In the genomic region with DNA sequence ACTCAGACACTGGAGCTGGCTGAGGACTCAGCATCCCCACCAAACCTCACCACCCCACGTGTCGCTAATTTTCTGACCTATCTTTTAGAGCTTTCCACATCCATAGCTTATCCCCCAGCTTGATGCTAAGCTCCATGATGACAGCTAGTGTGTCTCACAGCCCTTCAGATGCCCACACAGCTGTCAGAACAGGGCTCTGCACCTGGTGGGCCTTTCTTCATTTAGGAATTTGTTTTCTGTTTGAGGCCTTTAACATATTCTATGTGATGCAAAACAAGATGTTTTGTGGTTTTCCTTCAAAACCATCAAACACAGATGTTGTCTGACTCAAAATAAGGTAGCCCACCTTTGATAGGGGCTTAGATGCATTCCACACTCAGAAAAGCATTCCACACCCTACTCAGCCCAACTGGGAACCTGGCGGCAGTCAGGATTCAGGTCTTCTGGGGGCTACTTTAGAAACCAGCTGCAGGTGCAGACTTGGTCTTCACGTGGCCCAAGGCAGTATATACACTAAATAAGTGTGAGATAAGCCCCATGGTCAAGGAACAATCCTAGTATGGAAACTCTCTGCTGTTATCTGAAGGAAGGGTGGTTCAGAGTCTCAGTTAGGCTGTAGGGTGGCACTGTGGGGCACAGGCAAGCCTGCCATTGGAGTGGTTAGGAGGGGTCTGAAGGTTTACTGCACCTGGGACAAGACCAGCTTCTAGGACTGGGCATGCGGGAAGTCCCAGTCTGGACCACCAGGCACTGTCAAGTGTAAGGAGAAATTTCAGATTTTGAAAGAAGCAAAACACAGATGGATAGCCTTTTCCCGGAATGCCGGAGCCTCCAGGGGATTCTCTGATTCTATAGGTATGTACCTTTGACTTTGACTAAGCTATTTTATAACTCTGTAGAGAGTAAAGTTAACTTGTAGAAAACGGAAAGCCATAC, we compare ENCODE assay signal across 39 cellular contexts. TPM values are rescaled to one million over a fixed set of nuclear protein-coding genes. Genes with fewer than 3 reads are reported as not detected.
DNase-seq lines count a peak whose midpoint lies in the region; ATAC-seq and TF ChIP-seq lines count a peak whose summit lies in the region.
"Had no signal": no experiment of that assay in that cellular context is flagged by ENCODE, and none has a peak within 500 bp of the region (broad histone marks: within the 10 kb centered on the region; RNA-seq: fewer than 3 reads in every experiment).

No MANE protein-coding gene starts in this region.

- H2AFZ ChIP-seq in MM.1S (ENCODE audit: low read length), result peak overlapping the region; percentile 10; the same call in 1 of the 2 replicates

- 83% methylated on average over 8 of the region's 8 CpGs for WGBS in esophagus muscularis mucosa
- WGBS in thymus, result 70% methylated on average over 8 of the region's 8 CpGs

- peaks cover 20% of the 10 kb centered on the region for H3F3A ChIP-seq in MM.1S (ENCODE audit: insufficient read depth, low read length)

- no peaks in the 10 kb centered on the region for H3K9me3 Mint-ChIP-seq in type B pancreatic cell
- H3K9me3 Mint-ChIP-seq: activated CD4-positive, alpha-beta memory T cell treated with anti-CD3 and anti-CD28 coated beads, Interleukin-2, amount 10 ng/mL, durations not matched to agents 7 days and 5 days; activated naive CD4-positive, alpha-beta T cell treated with anti-CD3 and anti-CD28 coated beads, Interleukin-2, amount 50 U/mL, for 72 hours; CD4-positive, alpha-beta memory T cell; stimulated activated naive B cell treated with anti-CD40 and anti-IgM and Interleukin-4, amounts not matched to agents 10 μg/mL and 1 μg/mL and 100 μg/mL, for 72 hours had no signal

- no peak overlapping the region for H3K4me3 Mint-ChIP-seq in type B pancreatic cell
- H3K4me3 Mint-ChIP-seq: activated CD4-positive, alpha-beta memory T cell treated with anti-CD3 and anti-CD28 coated beads, Interleukin-2, amount 10 ng/mL, durations not matched to agents 7 days and 5 days; CD4-positive, alpha-beta memory T cell; stimulated activated naive B cell treated with anti-CD40 and anti-IgM and Interleukin-4, amounts not matched to agents 10 μg/mL and 1 μg/mL and 100 μg/mL, for 72 hours had no signal

- no peaks in the 10 kb centered on the region for H3K9me3 ChIP-seq in MM.1S (replicated peaks; ENCODE audit: insufficient read depth, low read length)
- H3K9me3 ChIP-seq in esophagus muscularis mucosa, result no peaks in the 10 kb centered on the region
- no peaks in the 10 kb centered on the region for H3K9me3 ChIP-seq in thymus (ENCODE audit: control insufficient read depth)
- H3K9me3 ChIP-seq: colonic mucosa, heart right ventricle, Peyer's patch, SJSA1, suprapubic skin had no signal

- H3K27me3 ChIP-seq in MM.1S (replicated peaks; ENCODE audit: insufficient read depth, low read length) (no peaks in the 10 kb centered on the region), esophagus muscularis mucosa (peaks cover 0 to 9% (median 0%) of the 10 kb centered on the region in 4 donors), thymus (ENCODE audit: control insufficient read depth, insufficient read depth) (no peaks in the 10 kb centered on the region)
- H3K27me3 ChIP-seq: colonic mucosa, foreskin keratinocyte, heart right ventricle, Peyer's patch, SJSA1, suprapubic skin had no signal

- no peaks in the 10 kb centered on the region for H3K79me2 ChIP-seq in MM.1S (ENCODE audit: low read length)

- no peak overlapping the region for H3K27ac Mint-ChIP-seq in type B pancreatic cell
- H3K27ac Mint-ChIP-seq: activated CD4-positive, alpha-beta memory T cell treated with anti-CD3 and anti-CD28 coated beads, Interleukin-2, amount 10 ng/mL, durations not matched to agents 7 days and 5 days; stimulated activated naive B cell treated with anti-CD40 and anti-IgM and Interleukin-4, amounts not matched to agents 10 μg/mL and 1 μg/mL and 100 μg/mL, for 72 hours had no signal

- no peak for ATAC-seq in esophagus mucosa
- ATAC-seq: activated naive CD4-positive, alpha-beta T cell treated with anti-CD3 and anti-CD28 coated beads, Interleukin-2, amount 50 U/mL, for 72 hours; HCT116; heart right ventricle; left cardiac atrium; sciatic nerve; stimulated activated naive B cell treated with anti-CD40 and anti-IgM and Interleukin-4, amounts not matched to agents 10 μg/mL and 1 μg/mL and 100 μg/mL, for 72 hours had no signal

- H3K4me2 ChIP-seq in MM.1S (ENCODE audit: low read depth, low read length), result 0 out of 2 replicates have a peak overlapping the region, but pooled peaks have one; percentile 6

- peaks cover 11% of the 10 kb centered on the region for H3K27me3 Mint-ChIP-seq in type B pancreatic cell

- TF ChIP-seq CTCF in MM.1S (IDR thresholded peaks at IDR 0.05; ENCODE audit: low read length), result no peak
- TF ChIP-seq CTCF in esophagus muscularis mucosa (IDR thresholded peaks at IDR 0.05), result no peak
- no peak for TF ChIP-seq CTCF in type B pancreatic cell (conservative IDR thresholded peaks at IDR 0.05)

- H3K4me1 Mint-ChIP-seq in type B pancreatic cell (ENCODE audit: unreplicated experiment), result no peaks in the 10 kb centered on the region

- H3K36me3 Mint-ChIP-seq in type B pancreatic cell, result no peaks in the 10 kb centered on the region
- H3K36me3 Mint-ChIP-seq: activated naive CD4-positive, alpha-beta T cell treated with anti-CD3 and anti-CD28 coated beads, Interleukin-2, amount 50 U/mL, for 72 hours; CD4-positive, alpha-beta memory T cell; stimulated activated naive B cell treated with anti-CD40 and anti-IgM and Interleukin-4, amounts not matched to agents 10 μg/mL and 1 μg/mL and 100 μg/mL, for 72 hours had no signal

- intact Hi-C loops in esophagus muscularis mucosa (cut with DNase I), result no loop called here

- TF ChIP-seq POLR2A in esophagus muscularis mucosa (IDR thresholded peaks at IDR 0.05; ENCODE audit: low read depth), result no peak

- no peaks in the 10 kb centered on the region for H3K36me3 ChIP-seq in MM.1S (replicated peaks; ENCODE audit: insufficient read depth, low read length)
- peaks cover 0 to 29% (median 0%) of the 10 kb centered on the region in 4 donors for H3K36me3 ChIP-seq in esophagus muscularis mucosa
- peaks cover 5% of the 10 kb centered on the region for H3K36me3 ChIP-seq in thymus (ENCODE audit: control insufficient read depth, insufficient read depth)
- H3K36me3 ChIP-seq: colonic mucosa, Peyer's patch, SJSA1, suprapubic skin had no signal

- H3K4me1 ChIP-seq in MM.1S (ENCODE audit: low read length) (peaks cover 57% of the 10 kb centered on the region), esophagus muscularis mucosa (no peaks in the 10 kb centered on the region), thymus (ENCODE audit: control insufficient read depth, insufficient read depth, low read length) (peaks cover 64% of the 10 kb centered on the region)
- H3K4me1 ChIP-seq: colonic mucosa, foreskin keratinocyte, Peyer's patch, suprapubic skin had no signal

- 0 out of 2 replicates have a peak overlapping the region, but pooled peaks have one; percentile 1 for H3K9ac ChIP-seq in MM.1S (ENCODE audit: low read length)

- H3K27ac ChIP-seq in MM.1S (ENCODE audit: low read length) (peak overlapping the region; percentile 62), esophagus muscularis mucosa (replicated peaks in 1 of 4) (no peak overlapping the region), thymus (ENCODE audit: low read depth) (peak overlapping the region; percentile 22)
- H3K27ac ChIP-seq: 22Rv1, colonic mucosa, foreskin keratinocyte, heart right ventricle, SJSA1, suprapubic skin had no signal

- DNase-seq in NCI-H82 (lab: John Stamatoyannopoulos, UW) (peak; percentile 9), NCI-H82 treated with DMSO at 0.1 percent for 48 hours (lab: John Stamatoyannopoulos, UW; ENCODE audit: unreplicated experiment) (no peak), MM.1S (peak; percentile 46), esophagus muscularis mucosa (ENCODE audit: extremely low spot score) (peak; percentile 89), type B pancreatic cell (ENCODE audit: extremely low spot score, unreplicated experiment) (no peak), CD1c-positive myeloid dendritic cell (ENCODE audit: extremely low spot score) (no peak)
- DNase-seq: activated CD4-positive, alpha-beta memory T cell treated with anti-CD3 and anti-CD28 coated beads, Interleukin-2, amount 10 ng/mL, durations not matched to agents 7 days and 5 days; activated CD4-positive, CD25-positive, alpha-beta regulatory T cell treated with anti-CD3 and anti-CD28 coated beads, Interleukin-2, amount 50 U/mL, for 72 hours; activated T-cell treated with anti-CD3 and anti-CD28 coated beads for 4 hours; CD4-positive, alpha-beta memory T cell; colonic mucosa; DMS153; effector memory CD4-positive, alpha-beta T cell; GDM1; heart right ventricle; left cardiac atrium; NCI-H1048; NCI-H1694 treated with DMSO at 0.1 percent for 48 hours; NCI-H2171; NCI-H524; stimulated activated CD4-positive, alpha-beta T cell treated with anti-CD3 and anti-CD28 coated beads, Interleukin-4, amount 100 ng/mL, for 4 hours; stimulated activated naive B cell treated with anti-CD40 and anti-IgM and Interleukin-4, amounts not matched to agents 10 μg/mL and 1 μg/mL and 100 μg/mL, for 72 hours; T-helper 1 cell had no signal

- H3K4me3 ChIP-seq in MM.1S (ENCODE audit: low read length) (no peak overlapping the region), esophagus muscularis mucosa (no peak overlapping the region), thymus (ENCODE audit: low read length) (no peak overlapping the region)
- H3K4me3 ChIP-seq: colonic mucosa, heart right ventricle, Peyer's patch, SJSA1, suprapubic skin had no signal

- no peaks in the 10 kb centered on the region for H4K20me1 ChIP-seq in MM.1S (ENCODE audit: insufficient read depth, low read length)

- no peaks in the 10 kb centered on the region for H3K9me2 ChIP-seq in MM.1S (replicated peaks; ENCODE audit: insufficient read depth, low read length)

- no peak for TF ChIP-seq EP300 in esophagus muscularis mucosa (IDR thresholded peaks at IDR 0.05)

RNA-seq across cellular contexts. Expression of a gene that starts 20.1 kb away (rescaled TPM):
- total RNA-seq in esophagus muscularis mucosa (under 1 TPM; 0.32 to 0.83 (median 0.55) TPM), esophagus mucosa (0.28 TPM), type B pancreatic cell (ENCODE audit: low replicate concordance) (0.31 TPM in 2 replicates)
- 2.4 TPM for polyA plus RNA-seq in thymus
- total RNA-seq: activated naive CD4-positive, alpha-beta T cell treated with anti-CD3 and anti-CD28 coated beads, Interleukin-2, amount 50 U/mL, for 72 hours had no signal
- polyA plus RNA-seq: neural cell had no signal

RNA-seq across cellular contexts. Expression of a gene that starts 48.2 kb away (rescaled TPM):
- total RNA-seq in esophagus muscularis mucosa, result not detected
- 0.07 TPM for polyA plus RNA-seq in thymus
- total RNA-seq in esophagus mucosa, result not detected
- not detected in 2 replicates for total RNA-seq in type B pancreatic cell (ENCODE audit: low replicate concordance)
- total RNA-seq: activated CD4-positive, alpha-beta memory T cell treated with anti-CD3 and anti-CD28 coated beads, Interleukin-2, amount 10 ng/mL, durations not matched to agents 7 days and 5 days; activated naive CD4-positive, alpha-beta T cell treated with anti-CD3 and anti-CD28 coated beads, Interleukin-2, amount 50 U/mL, for 72 hours; CD4-positive, alpha-beta memory T cell; colonic mucosa; foreskin keratinocyte; heart right ventricle; HT1080; left cardiac atrium; LHCN-M2; mammary epithelial cell; Peyer's patch; posterior vena cava; sciatic nerve; SJSA1; suprapubic skin had no signal
- polyA plus RNA-seq: CD4-positive, alpha-beta memory T cell; esophagus; foreskin keratinocyte; heart right ventricle; mammary epithelial cell; neural cell had no signal

Comparison
In these comparisons a context has a peak if more than half of its experiments do, and no peak if none do; other contexts are left out.
1. DNase-seq: peak in NCI-H82 (single experiment), MM.1S (single experiment) and esophagus muscularis mucosa (single experiment); none in NCI-H82 treated with DMSO at 0.1 percent for 48 hours (single experiment), type B pancreatic cell (single experiment) and CD1c-positive myeloid dendritic cell (single experiment).
2. H3K27ac ChIP-seq: peak in MM.1S (single experiment) and thymus (single experiment); none in esophagus muscularis mucosa (0 of 4).